In genomic region chr10:18456984-18457383, GRCh38 we compare ENCODE assay signal across 14 cellular contexts.
A peak's percentile ranks its signal among the peaks of the same experiment; 100 is the strongest.
DNase-seq lines count a peak whose midpoint lies in the region; ATAC-seq and TF ChIP-seq lines count a peak whose summit lies in the region.
"Had no signal": no experiment of that assay in that cellular context is flagged by ENCODE, and none has a peak within 500 bp of the region (broad histone marks: within the 10 kb centered on the region; RNA-seq: fewer than 3 reads in every experiment).

No MANE protein-coding gene starts in this region.

- no peaks in the 10 kb centered on the region for H3K9me3 Mint-ChIP-seq in nephron progenitor cell

- DNase-seq in COLO668 (lab: John Stamatoyannopoulos, UW; ENCODE audit: unreplicated experiment) (no peak), nephron progenitor cell (no peak), BE2C (no peak), globus pallidus (ENCODE audit: low spot score) (no peak)
- DNase-seq: activated CD8-positive, alpha-beta memory T cell treated with anti-CD3 and anti-CD28 coated beads, Interleukin-2, amount 50 U/mL, for 4 hours; AML-193; NCI-H146; OCI-M1; right lobe of liver; T1000 had no signal

- no peak overlapping the region for H3K27ac Mint-ChIP-seq in nephron progenitor cell

- no peaks in the 10 kb centered on the region for H3K4me1 ChIP-seq in BE2C
- H3K4me1 ChIP-seq: right lobe of liver had no signal

- no peaks in the 10 kb centered on the region for H3K27me3 ChIP-seq in BE2C
- H3K27me3 ChIP-seq: right lobe of liver had no signal

- H3K9me3 ChIP-seq in BE2C = no peaks in the 10 kb centered on the region
- H3K9me3 ChIP-seq: right lobe of liver had no signal

- H3K4me1 Mint-ChIP-seq in nephron progenitor cell = peaks cover 5% of the 10 kb centered on the region

- no peak for TF ChIP-seq CTCF in nephron progenitor cell (IDR thresholded peaks at IDR 0.05)
- TF ChIP-seq CTCF in BE2C (IDR thresholded peaks at IDR 0.05; ENCODE audit: low read depth, low read length) = no peak

- no peak overlapping the region for H3K4me3 ChIP-seq in BE2C (ENCODE audit: low read depth, low read length)
- H3K4me3 ChIP-seq: right lobe of liver had no signal

- H3K36me3 Mint-ChIP-seq in nephron progenitor cell (ENCODE audit: low read depth) = no peaks in the 10 kb centered on the region

- no peak overlapping the region for H3K4me3 Mint-ChIP-seq in nephron progenitor cell

- ATAC-seq in GM18499 (IDR thresholded peaks at IDR 0.05; ENCODE audit: insufficient read depth, unreplicated experiment) (peak; percentile 97), GM19452 (IDR thresholded peaks at IDR 0.05; ENCODE audit: unreplicated experiment) (peak; percentile 98), HG02870 (IDR thresholded peaks at IDR 0.05; ENCODE audit: unreplicated experiment) (peak; percentile 79), HG03520 (IDR thresholded peaks at IDR 0.05; ENCODE audit: unreplicated experiment) (peak; percentile 98)
- ATAC-seq: right lobe of liver had no signal

- H3K27me3 Mint-ChIP-seq in nephron progenitor cell (ENCODE audit: low read depth, poor library complexity) = no peaks in the 10 kb centered on the region

- H3K36me3 ChIP-seq in BE2C = no peaks in the 10 kb centered on the region
- H3K36me3 ChIP-seq: right lobe of liver had no signal
